8 cellular contexts compared by ENCODE assay signal in genomic region chr5:77030097-77031071, GRCh38. TPM values are rescaled to one million over a fixed set of nuclear protein-coding genes. Genes with fewer than 3 reads are reported as not detected.
DNase-seq lines count a peak whose midpoint lies in the region; ATAC-seq and TF ChIP-seq lines count a peak whose summit lies in the region.

Gene AGGF1 (plus strand): TSS chr5:77030404. CDS start chr5:77030767, 363 bp downstream.

- peak; percentile 98 for DNase-seq in Daoy (ENCODE audit: low read depth)
- peak; percentile 39 for DNase-seq in GOT3 (lab: John Stamatoyannopoulos, UW)
- peak; percentile 90 for DNase-seq in LNCaP clone FGC (ENCODE audit: low read depth)
- DNase-seq in RWPE2 (ENCODE audit: low spot score) = peak; percentile 94
- peak; percentile 83 for DNase-seq in activated T-helper 9 cell treated with anti-CD3 and anti-CD28 coated beads, Interleukin-2, amount 50 U/mL, for 16 hours (ENCODE audit: low read depth)
- peak; percentile 93 for DNase-seq in fibroblast of mammary gland (ENCODE audit: low read depth)
- DNase-seq in naive thymus-derived CD8-positive, alpha-beta T cell = peak; percentile 70 to 94 (median 88)
- peak; percentile 82 to 90 (median 86) for DNase-seq in stimulated activated naive CD4-positive, alpha-beta T cell (lab: John Stamatoyannopoulos, UW)

- H3K36me3 Mint-ChIP-seq in naive thymus-derived CD8-positive, alpha-beta T cell = peaks cover 12 to 19% (median 12%) of the 10 kb centered on the region in 3 donors

- peaks cover 10% of the 10 kb centered on the region for H3K4me1 ChIP-seq in RWPE2 (ENCODE audit: insufficient read depth, poor library complexity, severe bottlenecking)

- H3K9me3 ChIP-seq in RWPE2 (ENCODE audit: severe bottlenecking) = no peaks in the 10 kb centered on the region

- peak within 1 kb of the TSS; percentile 87 to 98 (median 94) for H3K4me3 Mint-ChIP-seq in naive thymus-derived CD8-positive, alpha-beta T cell

- peak within 1 kb of the TSS; percentile 68 for H3K27ac ChIP-seq in RWPE2 (ENCODE audit: poor library complexity, severe bottlenecking)

- ATAC-seq in RWPE2 (ENCODE audit: low read depth) = peak; percentile 99
- ATAC-seq in naive thymus-derived CD8-positive, alpha-beta T cell = peak; percentile 97 to 98

- peaks cover 0 to 4% (median 0%) of the 10 kb centered on the region in 5 donors for H3K27me3 Mint-ChIP-seq in naive thymus-derived CD8-positive, alpha-beta T cell

- peak within 1 kb of the TSS; percentile 79 for H3K4me3 ChIP-seq in LNCaP clone FGC (ENCODE audit: low read depth, low read length)
- peak within 1 kb of the TSS; percentile 90 for H3K4me3 ChIP-seq in RWPE2 (ENCODE audit: severe bottlenecking)
- peak within 1 kb of the TSS; percentile 90 for H3K4me3 ChIP-seq in fibroblast of mammary gland (ENCODE audit: control insufficient read depth, low read depth, low read length)

- peaks cover 3 to 47% (median 44%) of the 10 kb centered on the region in 4 donors for H3K4me1 Mint-ChIP-seq in naive thymus-derived CD8-positive, alpha-beta T cell

- TF ChIP-seq CTCF in LNCaP clone FGC (IDR thresholded peaks at IDR 0.05; ENCODE audit: control insufficient read depth, extremely low read depth, insufficient read depth) (no peak), RWPE2 (IDR thresholded peaks at IDR 0.05; ENCODE audit: poor library complexity, severe bottlenecking) (no peak), fibroblast of mammary gland (conservative IDR thresholded peaks at IDR 0.05; ENCODE audit: control insufficient read depth, insufficient read depth, low read depth, low read length) (no peak)

- peaks cover 0 to 28% (median 15%) of the 10 kb centered on the region in 9 donors for H3K9me3 Mint-ChIP-seq in naive thymus-derived CD8-positive, alpha-beta T cell

- POLR2A ChIA-PET in naive thymus-derived CD8-positive, alpha-beta T cell (lab: Charles Lee) = interaction anchor here (1.0 to 1.9 kb wide), 6 partner anchors 47 to 462 kb away, joined by 3 to 17 read pairs (median 5); partner anchors contain the start of genes WDR41 and ZBED3

- H3K27ac Mint-ChIP-seq in naive thymus-derived CD8-positive, alpha-beta T cell = peak within 1 kb of the TSS; percentile 80 to 97 (median 95)

- H3K36me3 ChIP-seq in RWPE2 (ENCODE audit: low read depth) = peaks cover 16% of the 10 kb centered on the region

- no peaks in the 10 kb centered on the region for H3K27me3 ChIP-seq in RWPE2 (ENCODE audit: insufficient read depth, poor library complexity, severe bottlenecking)

RNA-seq across cellular contexts. Expression of gene AGGF1, which starts in this region (rescaled TPM):
- 27.8 and 27.9 TPM in 2 replicates for total RNA-seq in Daoy (2014; rRNA removed; shearing (Covaris generic))
- total RNA-seq in naive thymus-derived CD8-positive, alpha-beta T cell = 10 to 100 TPM; 29.8 to 30.8 TPM
- polyA plus RNA-seq in naive thymus-derived CD8-positive, alpha-beta T cell = 10 to 100 TPM; 24.4 to 35.9 (median 28.9) TPM

Comparison
In these comparisons a context has a peak if more than half of its experiments do, and no peak if none do; other contexts are left out.
1. Peak in every context shown above with its lines: DNase-seq, ATAC-seq, H3K4me3 ChIP-seq and H3K27ac ChIP-seq.
2. DNase-seq: peak in every context shown above with its lines; median percentile 98 in Daoy; 94 in RWPE2; 93 in fibroblast of mammary gland; 90 in LNCaP clone FGC; 88 in naive thymus-derived CD8-positive, alpha-beta T cell; 86 in stimulated activated naive CD4-positive, alpha-beta T cell; 83 in activated T-helper 9 cell treated with anti-CD3 and anti-CD28 coated beads, Interleukin-2, amount 50 U/mL, for 16 hours; 39 in GOT3.